2 cellular contexts compared by ENCODE assay signal in the genomic region with DNA sequence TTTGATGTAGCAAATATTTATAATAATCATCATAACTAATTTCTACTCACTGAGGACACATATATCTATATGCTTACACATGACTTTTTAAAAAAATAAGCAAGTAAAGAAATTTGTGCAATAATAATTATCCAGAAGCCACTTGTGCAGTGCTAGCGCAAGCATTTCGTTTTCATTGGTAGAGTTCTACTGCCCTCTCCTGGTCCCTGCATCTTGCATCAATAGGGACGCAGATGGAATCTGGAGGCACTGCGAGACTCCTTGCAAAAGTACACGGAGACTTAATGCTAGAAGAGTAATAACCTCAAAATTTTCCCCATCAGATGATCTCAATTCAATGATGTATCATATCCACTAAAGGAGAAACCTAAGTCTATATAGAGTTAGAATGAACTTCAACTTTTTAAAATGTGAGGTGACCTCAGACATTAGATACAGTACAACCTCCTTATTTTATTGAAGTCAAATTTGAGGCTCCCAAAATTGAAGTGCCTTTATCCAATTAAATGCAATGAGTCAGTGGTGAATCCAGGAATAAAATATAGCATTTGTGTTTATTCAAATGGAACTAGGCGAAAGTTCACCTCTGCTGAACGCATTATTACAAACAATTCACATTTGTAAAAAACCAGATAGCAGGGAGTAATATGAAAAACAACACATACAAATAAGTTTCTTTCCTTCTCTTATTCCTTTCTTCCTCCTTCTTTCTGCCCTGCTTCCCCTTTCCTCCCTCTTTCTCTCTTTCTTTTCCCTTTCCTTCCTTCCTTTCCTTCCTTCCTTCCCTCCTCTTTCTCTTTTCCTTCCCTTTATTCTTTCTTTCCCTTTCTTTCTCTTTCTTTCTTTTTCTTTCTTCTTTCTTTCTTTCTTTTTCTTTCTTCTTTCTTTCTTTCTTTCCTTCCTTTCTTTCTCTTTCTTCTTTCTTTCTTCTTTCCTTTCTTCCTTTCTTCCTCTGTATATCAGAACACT.
TF ChIP-seq lines count a peak whose summit lies in the region.

No MANE protein-coding gene starts in this region.

TF ChIP-seq in SK-N-SH, 30 proteins besides CTCF, POLR2A, EP300 and RAD21 (continued from another document):
- TF ChIP-seq SMC3 (IDR thresholded peaks at IDR 0.05; ENCODE audit: low read depth, low read length), result peak; percentile 90
- peak; percentile 32 for TF ChIP-seq CHD2 (IDR thresholded peaks at IDR 0.05; ENCODE audit: low read length, partially characterized antibody)
- TF ChIP-seq MXI1 (IDR thresholded peaks at IDR 0.05; ENCODE audit: low read depth, low read length), result no peak
- TF ChIP-seq, protein P1, sequence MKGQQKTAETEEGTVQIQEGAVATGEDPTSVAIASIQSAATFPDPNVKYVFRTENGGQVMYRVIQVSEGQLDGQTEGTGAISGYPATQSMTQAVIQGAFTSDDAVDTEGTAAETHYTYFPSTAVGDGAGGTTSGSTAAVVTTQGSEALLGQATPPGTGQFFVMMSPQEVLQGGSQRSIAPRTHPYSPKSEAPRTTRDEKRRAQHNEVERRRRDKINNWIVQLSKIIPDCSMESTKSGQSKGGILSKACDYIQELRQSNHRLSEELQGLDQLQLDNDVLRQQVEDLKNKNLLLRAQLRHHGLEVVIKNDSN (IDR thresholded peaks at IDR 0.05; ENCODE audit: borderline replicate concordance, low read depth), result no peak
- TF ChIP-seq, protein P2, sequence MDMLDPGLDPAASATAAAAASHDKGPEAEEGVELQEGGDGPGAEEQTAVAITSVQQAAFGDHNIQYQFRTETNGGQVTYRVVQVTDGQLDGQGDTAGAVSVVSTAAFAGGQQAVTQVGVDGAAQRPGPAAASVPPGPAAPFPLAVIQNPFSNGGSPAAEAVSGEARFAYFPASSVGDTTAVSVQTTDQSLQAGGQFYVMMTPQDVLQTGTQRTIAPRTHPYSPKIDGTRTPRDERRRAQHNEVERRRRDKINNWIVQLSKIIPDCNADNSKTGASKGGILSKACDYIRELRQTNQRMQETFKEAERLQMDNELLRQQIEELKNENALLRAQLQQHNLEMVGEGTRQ (IDR thresholded peaks at IDR 0.05; ENCODE audit: borderline replicate concordance, low read depth, low read length), result no peak
- TF ChIP-seq EZH2phosphoT487 (IDR thresholded peaks at IDR 0.05; ENCODE audit: borderline replicate concordance, low read depth), result no peak

TF ChIP-seq in GM12878, 131 proteins besides CTCF, POLR2A, EP300 and RAD21 (continued from another document):
- TF ChIP-seq ZSCAN29 (IDR thresholded peaks at IDR 0.05), result no peak
- TF ChIP-seq RCOR1 (conservative IDR thresholded peaks at IDR 0.05; ENCODE audit: low read depth, low read length), result no peak
- TF ChIP-seq SMC3 (IDR thresholded peaks at IDR 0.05; ENCODE audit: borderline replicate concordance, low read length), result peak; percentile 71; the same call in 1 of the 2 replicates
- no peak for TF ChIP-seq ZNF622 (IDR thresholded peaks at IDR 0.05)
TF ChIP-seq in GM12878: peak in this region for 2.
